In genomic region chr6:167116109-167116837, GRCh38 we compare ENCODE assay signal across 1 cellular context.
TF ChIP-seq lines count a peak whose summit lies in the region.

No MANE protein-coding gene starts in this region.

TF ChIP-seq in SK-N-SH treated with all-trans-retinoic acid at 6 μM for 48 hours, 23 proteins besides CTCF, POLR2A, EP300 and RAD21 (continued from another document):
- no peak for TF ChIP-seq OSR1 (CRISPR knock-in tag; IDR thresholded peaks at IDR 0.05)
- no peak for TF ChIP-seq POU6F1 (CRISPR knock-in tag; IDR thresholded peaks at IDR 0.05; ENCODE audit: borderline replicate concordance, low read depth)
